ENCODE assay signal across 8 cellular contexts in the genomic region with DNA sequence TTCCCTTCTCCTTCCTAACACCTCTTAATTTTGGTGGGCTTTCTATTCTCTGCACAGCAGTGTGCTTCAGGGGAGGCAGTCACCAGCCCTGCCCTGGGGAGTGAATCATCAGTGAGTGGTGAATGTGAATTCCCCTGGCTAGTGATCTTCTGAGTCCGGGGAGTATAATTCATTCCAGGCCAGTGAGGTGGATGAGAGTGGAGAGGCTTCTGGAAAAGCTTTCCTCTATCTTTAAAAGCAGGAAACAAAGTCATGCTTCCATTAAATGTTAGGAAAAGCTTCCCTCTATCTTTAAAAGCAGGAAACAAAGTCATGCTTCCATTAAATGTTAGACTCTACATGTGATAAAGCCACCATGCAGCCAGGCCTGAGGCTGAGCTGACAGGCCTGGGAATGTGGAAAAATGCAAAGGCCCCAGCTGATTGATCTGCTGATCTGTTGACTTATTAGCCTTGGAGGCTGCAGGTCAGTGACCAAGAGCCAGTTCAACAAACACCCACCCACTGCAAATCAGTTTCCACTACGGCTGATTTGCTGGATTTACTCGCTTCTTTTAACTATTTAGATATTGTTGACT. TPM values are rescaled to one million over a fixed set of nuclear protein-coding genes. Genes with fewer than 3 reads are reported as not detected.
DNase-seq lines count a peak whose midpoint lies in the region; ATAC-seq and TF ChIP-seq lines count a peak whose summit lies in the region.

No MANE protein-coding gene starts in this region.

- WGBS in HUES64 = 64% methylated on average over 3 of the region's 3 CpGs
- WGBS in body of pancreas, 2 donors = 29 to 36% methylated on average over 3 of the region's 3 CpGs

- DNase-seq in AG08396 (ENCODE audit: low spot score) (peak; percentile 68), body of pancreas (peak in 1 of 4 donors; percentile 31), mesothelial cell of epicardium (ENCODE audit: low spot score in 2 of 2, unreplicated experiment in 2 of 2) (no peak), SK-N-DZ (ENCODE audit: low spot score) (no peak), posterior vena cava (ENCODE audit: low spot score) (no peak)

- H3K27me3 Mint-ChIP-seq in mesothelial cell of epicardium (ENCODE audit: low read depth) = no peaks in the 10 kb centered on the region

- H3K36me3 Mint-ChIP-seq in mesothelial cell of epicardium = no peaks in the 10 kb centered on the region

- peak overlapping the region; percentile 84 for H3K27ac Mint-ChIP-seq in mesothelial cell of epicardium

- ATAC-seq in body of pancreas (no peak), GM21447 (IDR thresholded peaks at IDR 0.05; ENCODE audit: unreplicated experiment) (no peak), HG02610 (IDR thresholded peaks at IDR 0.05; ENCODE audit: unreplicated experiment) (no peak)

- H3K4me1 ChIP-seq in HUES64 (ENCODE audit: insufficient read depth, low read length) (peaks cover 34% of the 10 kb centered on the region), body of pancreas (peaks cover 37% of the 10 kb centered on the region)

- no peak for TF ChIP-seq CTCF in body of pancreas (IDR thresholded peaks at IDR 0.05)
- no peak for TF ChIP-seq CTCF in mesothelial cell of epicardium (IDR thresholded peaks at IDR 0.05; ENCODE audit: unreplicated experiment)

- no peaks in the 10 kb centered on the region for H3K27me3 ChIP-seq in HUES64 (ENCODE audit: insufficient read depth, low read length)
- no peaks in the 10 kb centered on the region for H3K27me3 ChIP-seq in body of pancreas

- H3K9me3 Mint-ChIP-seq in mesothelial cell of epicardium = no peaks in the 10 kb centered on the region

- H3K27ac ChIP-seq in HUES64 (ENCODE audit: low read depth, low read length) (peak overlapping the region; percentile 37), body of pancreas (peak overlapping the region in 3 of 4 donors; percentile 25 to 97 (median 94))

- peaks cover 25% of the 10 kb centered on the region for H3K4me1 Mint-ChIP-seq in mesothelial cell of epicardium

- TF ChIP-seq POLR2A in body of pancreas (IDR thresholded peaks at IDR 0.05) = no peak

- no peak overlapping the region for H3K9ac ChIP-seq in HUES64 (ENCODE audit: low read depth, low read length)

- H3K4me3 ChIP-seq in HUES64 (ENCODE audit: low read length) (no peak overlapping the region), body of pancreas (no peak overlapping the region)

- H3K36me3 ChIP-seq in HUES64 (ENCODE audit: insufficient read depth, low read length) (no peaks in the 10 kb centered on the region), body of pancreas (replicated peaks in 1 of 2; ENCODE audit: insufficient read depth in 1 of 2, low read depth in 2 of 2) (no peaks in the 10 kb centered on the region)

- H3K4me3 Mint-ChIP-seq in mesothelial cell of epicardium = no peak overlapping the region

- H3K9me3 ChIP-seq in HUES64 (ENCODE audit: insufficient read depth, low read depth, low read length) (no peaks in the 10 kb centered on the region), body of pancreas (no peaks in the 10 kb centered on the region)

- intact Hi-C loops in body of pancreas (cut with DNase I) (no loop called here), posterior vena cava (cut with DNase I) (loop anchor here in 1 of 2 donors (2.0 kb wide), 1 partner anchor 27 kb away; no protein-coding TSS in a partner anchor)

RNA-seq across cellular contexts. Expression of a gene that starts 25.4 kb away (rescaled TPM):
- 236 TPM for polyA plus RNA-seq in HUES64 (2013, experiment 1 of 2)
- polyA plus RNA-seq in HUES64 (2013, experiment 2 of 2) = 283 TPM
- total RNA-seq in body of pancreas = 100 to 1,000 TPM; 164 to 259 TPM
- total RNA-seq in mesothelial cell of epicardium = 294 to 307 TPM (median 307 TPM) in 3 replicates
- 200 and 212 TPM in 2 replicates for polyA plus RNA-seq in SK-N-DZ (2014; cell fraction: cytosol; rRNA removed)
- polyA plus RNA-seq in SK-N-DZ (2014; cell fraction: nucleus; rRNA removed) = 73.8 and 74.9 TPM in 2 replicates
- total RNA-seq in posterior vena cava = 1,000 to 10,000 TPM; 1,298 to 1,367 TPM
